In genomic region chr2:95305341-95306058, GRCh38 we compare ENCODE assay signal across 16 cellular contexts. TPM values are rescaled to one million over a fixed set of nuclear protein-coding genes. Genes with fewer than 3 reads are reported as not detected.
DNase-seq lines count a peak whose midpoint lies in the region; ATAC-seq, FAIRE-seq and TF ChIP-seq lines count a peak whose summit lies in the region.
"Had no signal": no experiment of that assay in that cellular context is flagged by ENCODE, and none has a peak within 500 bp of the region (broad histone marks: within the 10 kb centered on the region; RNA-seq: fewer than 3 reads in every experiment).

No MANE protein-coding gene starts in this region.

- peak; percentile 9 for FAIRE-seq in HTR-8/SVneo (lab: Jason Lieb, UNC)
- FAIRE-seq: GM18507 had no signal

- ATAC-seq in GM21447 (IDR thresholded peaks at IDR 0.05; ENCODE audit: unreplicated experiment) = no peak
- ATAC-seq in HG03175 (IDR thresholded peaks at IDR 0.05; ENCODE audit: unreplicated experiment) = no peak
- ATAC-seq: esophagus mucosa had no signal

- H3K9me3 Mint-ChIP-seq in nephron progenitor cell = no peaks in the 10 kb centered on the region
- H3K9me3 Mint-ChIP-seq: activated naive CD4-positive, alpha-beta T cell treated with anti-CD3 and anti-CD28 coated beads, Interleukin-2, amount 10 ng/mL, durations not matched to agents 7 days and 5 days; CD4-positive, CD25-positive, alpha-beta regulatory T cell had no signal

- DNase-seq in HTR-8/SVneo (ENCODE audit: insufficient read length, low spot score) = no peak
- no peak for DNase-seq in RWPE1 (ENCODE audit: low spot score)
- peak; percentile 62 for DNase-seq in fibroblast of the aortic adventitia (ENCODE audit: low read depth)
- no peak for DNase-seq in nephron progenitor cell
- no peak for DNase-seq in occipital lobe (lab: John Stamatoyannopoulos, UW)
- DNase-seq: activated CD8-positive, alpha-beta memory T cell treated with anti-CD3 and anti-CD28 coated beads for 24 hours; activated naive CD4-positive, alpha-beta T cell treated with anti-CD3 and anti-CD28 coated beads, Interleukin-2, amount 10 ng/mL, durations not matched to agents 7 days and 5 days; CD4-positive, CD25-positive, alpha-beta regulatory T cell; H7; Right ventricle myocardium superior; testis had no signal

- TF ChIP-seq CTCF in RWPE1 (conservative IDR thresholded peaks at IDR 0.05; ENCODE audit: low read depth) = no peak
- TF ChIP-seq CTCF in fibroblast of the aortic adventitia (IDR thresholded peaks at IDR 0.05; ENCODE audit: insufficient read depth, low read length) = no peak
- no peak for TF ChIP-seq CTCF in nephron progenitor cell (IDR thresholded peaks at IDR 0.05)

- H3K27me3 ChIP-seq in rectal smooth muscle tissue (ENCODE audit: control insufficient read depth, insufficient read depth, low read length) = no peaks in the 10 kb centered on the region
- H3K27me3 ChIP-seq: testis had no signal

- H3K36me3 ChIP-seq in rectal smooth muscle tissue (ENCODE audit: control insufficient read depth, insufficient read depth, low read length) = no peaks in the 10 kb centered on the region

- peaks cover 32% of the 10 kb centered on the region for H3K4me1 Mint-ChIP-seq in nephron progenitor cell
- H3K4me1 Mint-ChIP-seq: activated naive CD4-positive, alpha-beta T cell treated with anti-CD3 and anti-CD28 coated beads, Interleukin-2, amount 10 ng/mL, durations not matched to agents 7 days and 5 days; CD4-positive, CD25-positive, alpha-beta regulatory T cell had no signal

- POLR2A ChIA-PET in RWPE1 (lab: Yijun Ruan, JAX; ENCODE audit: low non-redundant PET) = interaction anchor here (1.0 kb wide), 1 partner anchor 28 kb away, joined by 3 read pairs; no protein-coding TSS in a partner anchor

- CTCF ChIA-PET in RWPE1 (lab: Yijun Ruan, JAX) = interaction anchor here (0.6 to 1.3 kb wide), 3 partner anchors 65 to 178 kb away, joined by 3 to 4 read pairs (median 3); no protein-coding TSS in a partner anchor

- no peak overlapping the region for H3K27ac Mint-ChIP-seq in nephron progenitor cell
- H3K27ac Mint-ChIP-seq: activated naive CD4-positive, alpha-beta T cell treated with anti-CD3 and anti-CD28 coated beads, Interleukin-2, amount 10 ng/mL, durations not matched to agents 7 days and 5 days; CD4-positive, CD25-positive, alpha-beta regulatory T cell had no signal

- peaks cover 3% of the 10 kb centered on the region for H3K27me3 Mint-ChIP-seq in nephron progenitor cell (ENCODE audit: low read depth, poor library complexity)
- H3K27me3 Mint-ChIP-seq: CD4-positive, CD25-positive, alpha-beta regulatory T cell had no signal

- H3K4me1 ChIP-seq in rectal smooth muscle tissue (ENCODE audit: control insufficient read depth, insufficient read depth, low read length) = no peaks in the 10 kb centered on the region
- H3K4me1 ChIP-seq: testis had no signal

- H3K27ac ChIP-seq in RWPE1 (peak overlapping the region; percentile 81), rectal smooth muscle tissue (ENCODE audit: low read depth, low read length) (no peak overlapping the region)
- H3K27ac ChIP-seq: testis had no signal

- no peak overlapping the region for H3K4me3 ChIP-seq in fibroblast of the aortic adventitia (ENCODE audit: low read depth, low read length)
- peak overlapping the region; percentile 9 for H3K4me3 ChIP-seq in rectal smooth muscle tissue (ENCODE audit: low read length)
- H3K4me3 ChIP-seq: testis had no signal

- no peaks in the 10 kb centered on the region for H3K36me3 Mint-ChIP-seq in nephron progenitor cell (ENCODE audit: low read depth)
- H3K36me3 Mint-ChIP-seq: activated naive CD4-positive, alpha-beta T cell treated with anti-CD3 and anti-CD28 coated beads, Interleukin-2, amount 10 ng/mL, durations not matched to agents 7 days and 5 days; CD4-positive, CD25-positive, alpha-beta regulatory T cell had no signal

- no peak overlapping the region for H3K4me3 Mint-ChIP-seq in nephron progenitor cell
- H3K4me3 Mint-ChIP-seq: activated naive CD4-positive, alpha-beta T cell treated with anti-CD3 and anti-CD28 coated beads, Interleukin-2, amount 10 ng/mL, durations not matched to agents 7 days and 5 days; CD4-positive, CD25-positive, alpha-beta regulatory T cell had no signal

- H3K9ac ChIP-seq in rectal smooth muscle tissue (ENCODE audit: low read length) = no peak overlapping the region

RNA-seq across cellular contexts. Expression of gene KCNIP3, which starts 8.4 kb away (rescaled TPM):
- total RNA-seq in fibroblast of the aortic adventitia (ENCODE audit: low replicate concordance) (0.25 and 2.9 TPM in 2 replicates), occipital lobe (6.9 TPM)
- total RNA-seq: CD4-positive, CD25-positive, alpha-beta regulatory T cell had no signal

RNA-seq across cellular contexts. Expression of gene PROM2, which starts 31.3 kb away (rescaled TPM):
- total RNA-seq in fibroblast of the aortic adventitia (ENCODE audit: low replicate concordance) (0.18 and 0.33 TPM in 2 replicates), occipital lobe (1.2 TPM)
